ENCODE assay signal across 8 cellular contexts in the genomic region with DNA sequence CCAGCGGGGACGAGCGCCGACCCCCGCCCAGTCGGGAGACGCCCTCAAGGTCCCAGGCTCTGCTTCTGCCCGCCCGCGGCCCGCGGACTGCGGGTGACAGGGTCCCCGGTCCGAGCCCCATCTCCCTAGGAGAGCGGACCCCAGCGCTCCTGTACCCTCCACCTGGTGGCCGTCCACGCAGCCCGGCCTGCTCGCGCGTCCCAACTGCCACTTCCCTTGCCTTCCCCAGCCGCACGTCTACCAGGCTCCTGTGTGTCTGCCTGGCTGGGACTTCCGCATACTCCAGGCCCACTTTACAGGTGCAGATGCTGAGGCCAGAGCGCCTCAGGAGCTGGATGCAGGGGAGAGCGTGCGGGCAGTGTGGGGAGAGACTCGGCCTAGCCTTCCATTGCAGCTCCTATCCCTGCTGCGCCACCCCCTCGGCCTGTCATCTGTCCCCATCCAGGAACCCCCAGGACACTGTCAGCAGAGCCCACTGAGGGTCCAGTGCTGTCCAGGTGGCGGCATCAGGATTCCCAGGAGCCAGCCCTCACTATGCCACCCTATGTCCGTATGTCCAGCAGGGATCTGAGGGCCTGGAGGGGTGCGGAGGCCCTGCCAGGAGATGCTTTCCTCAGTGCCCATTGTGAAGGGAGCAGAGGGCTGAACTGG. TPM values are rescaled to one million over a fixed set of nuclear protein-coding genes. Genes with fewer than 3 reads are reported as not detected.
DNase-seq lines count a peak whose midpoint lies in the region; ATAC-seq, FAIRE-seq and TF ChIP-seq lines count a peak whose summit lies in the region.

No MANE protein-coding gene starts in this region.

- CTCF ChIA-PET in GM12878 (lab: Yijun Ruan, JAX), result interaction anchor here (1.0 to 2.8 kb wide), 5 partner anchors 8 to 200 kb away, joined by 3 to 15 read pairs (median 4); a partner anchor contains a TSS

- in situ Hi-C loops in GM12878 (cut with MboI), result loop anchor here (5.0 to 10.0 kb wide), 2 partner anchors 75 to 553 kb away; a partner anchor contains a TSS

- H3K36me3 ChIP-seq in GM12878 (ENCODE audit: control insufficient read depth in 2 of 2, insufficient read depth in 2 of 2, low read length in 1 of 2) (no peaks in the 10 kb centered on the region), left lung (no peaks in the 10 kb centered on the region), thyroid gland (no peaks in the 10 kb centered on the region)

- DNase-seq in AG20443 (ENCODE audit: low spot score), result peak; percentile 28
- DNase-seq in GM12878 (ENCODE audit: low read depth, low spot score), result no peak
- DNase-seq in left lung, result peak in 1 of 2 donors; percentile 82
- no peak for DNase-seq in thyroid gland

- H3K27ac ChIP-seq in GM12878 (ENCODE audit: control insufficient read depth, insufficient read depth) (no peak overlapping the region), left lung (no peak overlapping the region), thyroid gland (peak overlapping the region in 2 of 3 donors; percentile 61 to 76)

- BruUV-seq in GM12878 (replicated peaks; lab: Mats Ljungman, UMichigan), result no TSS peak

- RAD21 ChIA-PET in GM12878 (lab: Charles Lee; ENCODE audit: unreplicated experiment), result interaction anchor here (3.0 kb wide), 1 partner anchor 79 kb away, joined by 10 read pairs; no protein-coding TSS in a partner anchor

- H3K9ac ChIP-seq in GM12878 (ENCODE audit: control insufficient read depth, insufficient read depth, low read length), result peak overlapping the region; percentile 56; the same call in 1 of the 2 replicates

- intact Hi-C loops in GM12878 (cut with micrococcal nuclease; ENCODE audit: unreplicated experiment) (loop anchor here (5.0 to 10.0 kb wide), 2 partner anchors 200 to 553 kb away; a partner anchor contains a TSS), left lung (cut with DNase I) (loop anchor here in 1 of 2 donors (5.0 kb wide), 1 partner anchor 80 kb away; no protein-coding TSS in a partner anchor), thyroid gland (cut with DNase I) (loop anchor here (2.0 kb wide), 1 partner anchor 79 kb away; no protein-coding TSS in a partner anchor)

- no peak for TF ChIP-seq EP300 in GM12878 (IDR thresholded peaks at IDR 0.05; ENCODE audit: borderline replicate concordance in 1 of 2, control insufficient read depth in 1 of 2, low read depth in 2 of 2, low read length in 2 of 2)

- no peaks in the 10 kb centered on the region for H3K9me3 ChIP-seq in GM12878 (replicated peaks; ENCODE audit: control insufficient read depth, insufficient read depth, low read length)
- H3K9me3 ChIP-seq in left lung, result no peaks in the 10 kb centered on the region
- no peaks in the 10 kb centered on the region for H3K9me3 ChIP-seq in thyroid gland

- H2AFZ ChIP-seq in GM12878 (ENCODE audit: control insufficient read depth, low read depth, low read length), result peak overlapping the region; percentile 85

- POLR2A ChIA-PET in GM12878 (lab: Charles Lee), result no interaction called here

- H3K4me1 ChIP-seq in GM12878 (ENCODE audit: control insufficient read depth, insufficient read depth, low read length) (no peaks in the 10 kb centered on the region), left lung (peaks cover 0 to 10% of the 10 kb centered on the region in 2 donors), thyroid gland (peaks cover 3% of the 10 kb centered on the region in 2 donors)

- FAIRE-seq in GM12878 (lab: Jason Lieb, UNC), result no peak

- SMC1A ChIA-PET in GM12878 (lab: Charles Lee; ENCODE audit: uncharacterized antibody, unreplicated experiment), result interaction anchor here (1.2 to 1.5 kb wide), 2 partner anchors 79 to 200 kb away, joined by 5 to 6 read pairs; no protein-coding TSS in a partner anchor

- no peak for TF ChIP-seq CTCF in GM12878 (IDR thresholded peaks at IDR 0.05 in 2 of 3, conservative IDR thresholded peaks at IDR 0.05 in 1 of 3; ENCODE audit: control insufficient read depth in 2 of 3, extremely low read depth in 1 of 3, insufficient read depth in 1 of 3, low read depth in 3 of 3, low read length in 3 of 3)
- TF ChIP-seq CTCF in left lung (IDR thresholded peaks at IDR 0.05), result no peak
- peak in 1 of 6 experiments; percentile 4 for TF ChIP-seq CTCF in thyroid gland (IDR thresholded peaks at IDR 0.05)

- TF ChIP-seq POLR2A in GM12878 (IDR thresholded peaks at IDR 0.05; ENCODE audit: low read depth, low read length) (no peak), thyroid gland (IDR thresholded peaks at IDR 0.05) (no peak)

- peak; percentile 12 for ATAC-seq in HG03095 (IDR thresholded peaks at IDR 0.05; ENCODE audit: unreplicated experiment)
- ATAC-seq in GM12878, result peak; percentile 31
- peak; percentile 13 for ATAC-seq in left lung
- no peak for ATAC-seq in GM21825 (IDR thresholded peaks at IDR 0.05; ENCODE audit: unreplicated experiment)
- no peak for ATAC-seq in HG02610 (IDR thresholded peaks at IDR 0.05; ENCODE audit: unreplicated experiment)
- no peak for ATAC-seq in HG03196 (IDR thresholded peaks at IDR 0.05; ENCODE audit: unreplicated experiment)

- no peak for TF ChIP-seq RAD21 in GM12878 (IDR thresholded peaks at IDR 0.05; ENCODE audit: insufficient read depth, low read depth, low read length)

- H3K4me2 ChIP-seq in GM12878 (ENCODE audit: control insufficient read depth, insufficient read depth), result peak overlapping the region; percentile 77

- H3K27me3 ChIP-seq in GM12878 (replicated peaks in 1 of 2; ENCODE audit: control insufficient read depth in 2 of 2, insufficient read depth in 2 of 2, low read length in 1 of 2) (peaks cover 0 to 2% of the 10 kb centered on the region in 2 experiments; a peak in 1 of 4 replicates), left lung (no peaks in the 10 kb centered on the region), thyroid gland (no peaks in the 10 kb centered on the region)

- H3K4me3 ChIP-seq in GM12878 (peak overlapping the region; percentile 46; the same call in 1 of the 2 replicates), left lung (peak overlapping the region; percentile 57 to 62), thyroid gland (replicated peaks in 1 of 3) (peak overlapping the region; percentile 37 to 87 (median 85))

- H4K20me1 ChIP-seq in GM12878 (ENCODE audit: control insufficient read depth, insufficient read depth), result no peaks in the 10 kb centered on the region

- no peaks in the 10 kb centered on the region for H3K79me2 ChIP-seq in GM12878 (ENCODE audit: control insufficient read depth, insufficient read depth, low read length)

- WGBS in GM12878 (ENCODE audit: insufficient coverage, insufficient replicate concordance, low lambda C conversion rate, missing lambda C conversion rate), result 31% methylated on average over 30 of the region's 35 CpGs
- 58 to 91% methylated on average over 6 to 18 of the region's 35 CpGs for WGBS in thyroid gland, 2 donors

TF ChIP-seq in GM12878, 131 proteins besides CTCF, POLR2A, EP300 and RAD21:
- TF ChIP-seq IKZF1 (conservative IDR thresholded peaks at IDR 0.05), result 0 out of 2 replicates have a peak, but pooled peaks have one; percentile 5
- TF ChIP-seq POLR2AphosphoS5 (IDR thresholded peaks at IDR 0.05; ENCODE audit: low read length), result no peak
- TF ChIP-seq, protein P1, sequence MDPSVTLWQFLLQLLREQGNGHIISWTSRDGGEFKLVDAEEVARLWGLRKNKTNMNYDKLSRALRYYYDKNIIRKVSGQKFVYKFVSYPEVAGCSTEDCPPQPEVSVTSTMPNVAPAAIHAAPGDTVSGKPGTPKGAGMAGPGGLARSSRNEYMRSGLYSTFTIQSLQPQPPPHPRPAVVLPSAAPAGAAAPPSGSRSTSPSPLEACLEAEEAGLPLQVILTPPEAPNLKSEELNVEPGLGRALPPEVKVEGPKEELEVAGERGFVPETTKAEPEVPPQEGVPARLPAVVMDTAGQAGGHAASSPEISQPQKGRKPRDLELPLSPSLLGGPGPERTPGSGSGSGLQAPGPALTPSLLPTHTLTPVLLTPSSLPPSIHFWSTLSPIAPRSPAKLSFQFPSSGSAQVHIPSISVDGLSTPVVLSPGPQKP (IDR thresholded peaks at IDR 0.05; ENCODE audit: low read depth, low read length), result no peak
- no peak for TF ChIP-seq RCOR1 (conservative IDR thresholded peaks at IDR 0.05; ENCODE audit: low read depth, low read length)
- no peak for TF ChIP-seq NR2F1 (conservative IDR thresholded peaks at IDR 0.05)
- no peak for TF ChIP-seq RELA (IDR thresholded peaks at IDR 0.05; ENCODE audit: borderline replicate concordance, partially characterized antibody)
- TF ChIP-seq BMI1 (IDR thresholded peaks at IDR 0.05; ENCODE audit: borderline replicate concordance), result no peak

RNA-seq across cellular contexts. Expression of a gene that starts 8.0 kb away (rescaled TPM):
- total RNA-seq in GM12878 (2013; cell fraction: nucleolus; rRNA removed), result 1.9 and 2.2 TPM in 2 replicates
- total RNA-seq in GM12878 (2014; rRNA removed) (1.8 and 3.3 TPM in 2 replicates), GM12878 (2014; rRNA removed; fragmentation: Illumina TruSeq; extraction: Trizol) (0.54 and 0.78 TPM in 2 replicates), GM12878 (2021) (3.6 and 4.4 TPM in 2 replicates), left lung (10 to 100 TPM; 19.5 to 32.3 TPM), thyroid gland (10 to 100 TPM; 36.4 to 62.8 (median 55.0) TPM)
- 0.45 TPM for polyA plus RNA-seq in GM12878 (2011; ENCODE audit: low read depth)
- polyA plus RNA-seq in GM12878 (2011; rRNA removed) (0.33 and 0.43 TPM in 2 replicates), GM12878 (2014; fragmentation: Illumina TruSeq; extraction: Trizol) (0.30 and 0.43 TPM in 2 replicates), GM12878 (2014; fragmentation: Nextera tagmentation; extraction: Ambion mirVana) (under 1 TPM; 0.03 to 0.04 TPM), GM12878 (2014; rRNA removed) (3.2 and 3.4 TPM in 2 replicates), GM12878 (2016; fragmentation: Nextera tagmentation; extraction: Ambion mirVana) (under 1 TPM; 0.44 to 0.74 TPM)
- polyA plus RNA-seq in GM12878 (2011; cell fraction: cytosol; rRNA removed), result 0.58 and 1.0 TPM in 2 replicates
- polyA plus RNA-seq in GM12878 (2011; cell fraction: nucleus; rRNA removed), result 2.4 and 2.8 TPM in 2 replicates
- 1.4 and 2.2 TPM in 2 replicates for polyA plus RNA-seq in GM12878 (2012)
- 0.26 and 0.29 TPM in 2 replicates for polyA minus RNA-seq in GM12878 (2011; rRNA and poly(A)+ RNA removed)
- 0.80 and 1.7 TPM in 2 replicates for polyA minus RNA-seq in GM12878 (2011; cell fraction: cytosol; rRNA and poly(A)+ RNA removed)
- polyA minus RNA-seq in GM12878 (2011; cell fraction: nucleus; rRNA and poly(A)+ RNA removed), result 0.36 and 0.86 TPM in 2 replicates

Comparison
In these comparisons a context has a peak if more than half of its experiments do, and no peak if none do; other contexts are left out.
1. ATAC-seq: peak in HG03095 (single experiment), GM12878 (single experiment) and left lung (single experiment); none in GM21825 (single experiment), HG02610 (single experiment) and HG03196 (single experiment).
2. H3K27ac ChIP-seq: peak in thyroid gland (2 of 3); none in GM12878 (single experiment) and left lung (0 of 2).
3. Peak in every context shown above with its lines, with median percentiles within 50 percentile points of each other: H3K4me3 ChIP-seq.